8 cellular contexts compared by ENCODE assay signal in genomic region chr10:86644412-86645110, GRCh38. TPM values are rescaled to one million over a fixed set of nuclear protein-coding genes. Genes with fewer than 3 reads are reported as not detected.
A peak's percentile ranks its signal among the peaks of the same experiment; 100 is the strongest.
DNase-seq lines count a peak whose midpoint lies in the region; ATAC-seq, FAIRE-seq and TF ChIP-seq lines count a peak whose summit lies in the region.
"Had no signal": no experiment of that assay in that cellular context is flagged by ENCODE, and none has a peak within 500 bp of the region (broad histone marks: within the 10 kb centered on the region; RNA-seq: fewer than 3 reads in every experiment).

No MANE protein-coding gene starts in this region.

- H3K27me3 ChIP-seq in bronchial epithelial cell (ENCODE audit: control insufficient read depth, insufficient read depth, low read length) (peaks cover 2% of the 10 kb centered on the region), gastrocnemius medialis (no peaks in the 10 kb centered on the region), left lung (no peaks in the 10 kb centered on the region)
- H3K27me3 ChIP-seq: ascending aorta had no signal

- H3K4me1 ChIP-seq in gastrocnemius medialis (peaks cover 26 to 29% of the 10 kb centered on the region in 2 donors), left lung (peaks cover 0 to 5% of the 10 kb centered on the region in 2 donors)

- in situ Hi-C loops in gastrocnemius medialis (cut with MboI; ENCODE audit: low sequenced_read_pairs in 4 of 4) = no loop called here

- no peaks in the 10 kb centered on the region for H3K36me3 ChIP-seq in bronchial epithelial cell (ENCODE audit: control insufficient read depth, insufficient read depth, low read length)
- H3K36me3 ChIP-seq in gastrocnemius medialis = no peaks in the 10 kb centered on the region
- H3K36me3 ChIP-seq in left lung = no peaks in the 10 kb centered on the region
- H3K36me3 ChIP-seq: ascending aorta had no signal

- no peak for FAIRE-seq in bronchial epithelial cell (lab: Jason Lieb, UNC)

- H3K4me3 ChIP-seq in GM12864 (ENCODE audit: low read depth, low read length) = no peak overlapping the region
- H3K4me3 ChIP-seq in bronchial epithelial cell (ENCODE audit: low read depth, low read length) = no peak overlapping the region
- no peak overlapping the region for H3K4me3 ChIP-seq in gastrocnemius medialis
- H3K4me3 ChIP-seq in left lung = no peak overlapping the region
- H3K4me3 ChIP-seq: ascending aorta had no signal

- H3K9me3 ChIP-seq in gastrocnemius medialis (no peaks in the 10 kb centered on the region), left lung (no peaks in the 10 kb centered on the region)
- H3K9me3 ChIP-seq: ascending aorta had no signal

- peak; percentile 46 for ATAC-seq in HG02610 (IDR thresholded peaks at IDR 0.05; ENCODE audit: unreplicated experiment)
- ATAC-seq in gastrocnemius medialis = peak in 1 of 2 donors; percentile 43
- no peak for ATAC-seq in left lung
- ATAC-seq in HG03521 (IDR thresholded peaks at IDR 0.05; ENCODE audit: unreplicated experiment) = no peak

- DNase-seq in GM12864 (ENCODE audit: low read depth) = no peak
- peak; percentile 32 for DNase-seq in bronchial epithelial cell (ENCODE audit: low read depth)
- DNase-seq in gastrocnemius medialis = no peak
- no peak for DNase-seq in left lung
- DNase-seq in NOMO-1 treated with dmso at 0.1 percent for 144 hours (lab: John Stamatoyannopoulos, UW; ENCODE audit: unreplicated experiment) = no peak

- TF ChIP-seq CTCF in GM12864 (IDR thresholded peaks at IDR 0.05; ENCODE audit: low read depth, low read length, missing control alignments) = peak; percentile 30
- TF ChIP-seq CTCF in bronchial epithelial cell (IDR thresholded peaks at IDR 0.05; ENCODE audit: insufficient read depth, low read length, severe bottlenecking) = no peak
- peak in 1 of 5 experiments; percentile 28 for TF ChIP-seq CTCF in gastrocnemius medialis (IDR thresholded peaks at IDR 0.05 in 4 of 5, conservative IDR thresholded peaks at IDR 0.05 in 1 of 5)
- TF ChIP-seq CTCF in left lung (IDR thresholded peaks at IDR 0.05) = no peak

- H3K27ac ChIP-seq in gastrocnemius medialis (peak overlapping the region; percentile 14 to 86 (median 66)), left lung (no peak overlapping the region)

- intact Hi-C loops in gastrocnemius medialis (cut with DNase I; ENCODE audit: low total_unique reads) (loop anchor here (5.0 kb wide), 1 partner anchor 258 kb away; no protein-coding TSS in a partner anchor), left lung (cut with DNase I) (no loop called here)

- no peak for TF ChIP-seq POLR2A in gastrocnemius medialis (IDR thresholded peaks at IDR 0.05)

RNA-seq across cellular contexts. Expression of gene OPN4, which starts 9.8 kb away (rescaled TPM):
- total RNA-seq in bronchial epithelial cell (not detected in 2 replicates), gastrocnemius medialis (1 to 10 TPM in 1 of 4 donors, under 1 TPM in 2, not detected in 1; 0.13 to 4.2 (median 0.92) TPM), left lung (not detected)
- total RNA-seq: ascending aorta had no signal

RNA-seq across cellular contexts. Expression of gene LDB3, which starts 23.8 kb away (rescaled TPM):
- total RNA-seq in bronchial epithelial cell = under 0.01 TPM in 1 of 2 replicates, not detected in the other
- total RNA-seq in gastrocnemius medialis = 100 to 1,000 TPM; 164 to 305 (median 227) TPM
- total RNA-seq in left lung = 1 to 10 TPM; 1.5 to 2.7 TPM

Comparison
In these comparisons a context has a peak if more than half of its experiments do, and no peak if none do; other contexts are left out.
1. H3K27ac ChIP-seq: peak in gastrocnemius medialis (4 of 4); none in left lung (0 of 2).
2. RNA of gene LDB3, which starts 23.8 kb away (total RNA-seq): 164 to 305 TPM in gastrocnemius medialis; 1.5 to 2.7 TPM in left lung and under 0.01 TPM in bronchial epithelial cell; every median in the first group is over 10 times any median in the second.